1 cellular context compared by ENCODE assay signal in the genomic region with DNA sequence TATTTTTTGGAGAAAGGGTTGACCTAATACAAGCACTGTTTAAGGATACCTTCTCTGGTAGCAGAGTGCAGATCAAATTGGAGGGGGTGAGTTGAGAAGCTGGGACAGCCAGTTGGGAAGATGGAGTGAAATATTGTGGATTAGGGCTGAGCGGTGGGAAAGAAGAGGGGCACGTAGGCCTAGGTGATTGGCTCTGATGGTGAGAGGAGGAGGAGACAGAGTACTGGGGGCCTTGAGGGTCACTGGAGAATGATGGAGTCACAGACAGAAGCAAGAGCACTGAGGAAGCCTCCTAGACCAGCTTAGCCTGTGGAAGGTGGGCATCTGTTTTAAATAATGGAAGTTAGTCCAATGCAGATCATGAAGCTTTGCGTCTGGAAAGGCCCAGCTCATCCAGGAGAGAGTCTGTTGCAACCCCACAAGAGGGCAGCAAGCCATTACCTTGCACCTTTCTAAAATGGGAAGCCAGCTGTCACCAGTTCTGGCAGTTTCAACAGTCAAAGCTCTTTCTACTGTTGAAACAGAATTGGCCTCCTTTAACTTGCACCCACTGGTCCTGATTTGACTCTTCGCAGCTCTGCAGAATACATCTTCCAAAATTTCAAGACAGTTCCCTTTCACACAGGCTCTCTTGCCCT.
TF ChIP-seq lines count a peak whose summit lies in the region.

No MANE protein-coding gene starts in this region.

TF ChIP-seq in liver, 16 proteins besides CTCF, POLR2A, EP300 and RAD21 (continued from another document):
- no peak for TF ChIP-seq REST (IDR thresholded peaks at IDR 0.05)
- no peak for TF ChIP-seq ATF3 (IDR thresholded peaks at IDR 0.05)
- no peak for TF ChIP-seq TAF1 (conservative IDR thresholded peaks at IDR 0.05)
- no peak for TF ChIP-seq SP1 (IDR thresholded peaks at IDR 0.05)
- TF ChIP-seq YY1 (IDR thresholded peaks at IDR 0.05): no peak
- no peak for TF ChIP-seq NR2F2 (IDR thresholded peaks at IDR 0.05)
- TF ChIP-seq FOXA2 (IDR thresholded peaks at IDR 0.05): no peak
- no peak for TF ChIP-seq RXRA (IDR thresholded peaks at IDR 0.05)
- no peak for TF ChIP-seq HNF4G (IDR thresholded peaks at IDR 0.05)
TF ChIP-seq in liver: peak in this region for 0.
